In genomic region chr7:25862254-25862992, GRCh38 we compare ENCODE assay signal across 7 cellular contexts.
DNase-seq lines count a peak whose midpoint lies in the region; ATAC-seq and TF ChIP-seq lines count a peak whose summit lies in the region.

No MANE protein-coding gene starts in this region.

- no peaks in the 10 kb centered on the region for H4K20me1 ChIP-seq in hepatocyte (ENCODE audit: insufficient read depth, poor library complexity, severe bottlenecking)

- no peaks in the 10 kb centered on the region for H3K79me2 ChIP-seq in hepatocyte

- H2AFZ ChIP-seq in hepatocyte, result no peak overlapping the region

- DNase-seq in NCI-H1436 (lab: John Stamatoyannopoulos, UW) (peak; percentile 100), T follicular helper cell (ENCODE audit: low read depth) (peak; percentile 45), hepatocyte (ENCODE audit: low spot score) (peak; percentile 100)
- peak; percentile 17 for DNase-seq in activated naive CD8-positive, alpha-beta T cell treated with anti-CD3 and anti-CD28 coated beads, Interleukin-2, amount 50 U/mL, for 16 hours (ENCODE audit: low read depth, low spot score)
- peak; percentile 61 to 94 for DNase-seq in stimulated activated CD4-positive, alpha-beta T cell treated with anti-CD3 and anti-CD28 coated beads, Interleukin-12 subunit alpha, Interleukin-12 subunit beta, amount 100 ng/mL, for 24 hours (ENCODE audit: low read depth in 2 of 2)

- H3K27ac ChIP-seq in hepatocyte, result no peak overlapping the region

- H3K4me2 ChIP-seq in hepatocyte, result peak overlapping the region; percentile 68

- no peak overlapping the region for H3K4me3 ChIP-seq in hepatocyte

- H3K4me1 ChIP-seq in hepatocyte (ENCODE audit: insufficient read depth), result peaks cover 13% of the 10 kb centered on the region

- WGBS in hepatocyte (ENCODE audit: low lambda C conversion rate, missing lambda C conversion rate), result under 1% methylated on average over 45 of the region's 45 CpGs

- TF ChIP-seq CTCF in hepatocyte (IDR thresholded peaks at IDR 0.05; ENCODE audit: poor library complexity), result no peak

- H3K27me3 ChIP-seq in hepatocyte, result peaks cover 40% of the 10 kb centered on the region

- no peaks in the 10 kb centered on the region for H3K9me3 ChIP-seq in hepatocyte (ENCODE audit: low read depth)

- H3K9me2 ChIP-seq in hepatocyte (replicated peaks; ENCODE audit: insufficient read depth), result no peaks in the 10 kb centered on the region

- ATAC-seq in GM18508 (IDR thresholded peaks at IDR 0.05; ENCODE audit: insufficient read depth, unreplicated experiment), result peak; percentile 93
- ATAC-seq in HG02885 (IDR thresholded peaks at IDR 0.05; ENCODE audit: poor library complexity, unreplicated experiment), result peak; percentile 87

- H3K36me3 ChIP-seq in hepatocyte (replicated peaks; ENCODE audit: insufficient read depth, low read depth), result no peaks in the 10 kb centered on the region

Comparison
In these comparisons a context has a peak if more than half of its experiments do, and no peak if none do; other contexts are left out.
1. DNase-seq: peak in every context shown above with its lines; median percentile 100 in NCI-H1436; 100 in hepatocyte; 78 in stimulated activated CD4-positive, alpha-beta T cell treated with anti-CD3 and anti-CD28 coated beads, Interleukin-12 subunit alpha, Interleukin-12 subunit beta, amount 100 ng/mL, for 24 hours; 45 in T follicular helper cell; 17 in activated naive CD8-positive, alpha-beta T cell treated with anti-CD3 and anti-CD28 coated beads, Interleukin-2, amount 50 U/mL, for 16 hours.